In the genomic region with DNA sequence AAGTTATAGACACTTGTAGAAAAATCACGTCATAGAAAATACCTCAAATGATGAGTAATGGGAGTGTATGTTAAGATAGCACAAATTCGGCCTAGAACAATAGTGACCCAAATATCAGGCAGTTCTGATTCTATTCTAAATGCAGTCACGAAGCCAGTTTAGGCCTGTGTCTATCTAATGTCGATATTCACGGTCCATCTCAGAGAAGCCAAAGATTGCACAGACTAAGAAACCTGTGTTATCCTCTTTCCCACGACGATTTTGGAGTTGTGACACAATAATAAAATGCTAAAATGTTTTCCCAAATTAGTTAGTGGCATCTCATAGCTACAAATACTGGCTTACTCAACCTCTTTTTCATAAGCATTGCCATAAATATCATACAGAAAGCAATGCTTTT, we compare ENCODE assay signal across 19 cellular contexts. TPM values are rescaled to one million over a fixed set of nuclear protein-coding genes. Genes with fewer than 3 reads are reported as not detected.
DNase-seq lines count a peak whose midpoint lies in the region; ATAC-seq, FAIRE-seq and TF ChIP-seq lines count a peak whose summit lies in the region.
"Had no signal": no experiment of that assay in that cellular context is flagged by ENCODE, and none has a peak within 500 bp of the region (broad histone marks: within the 10 kb centered on the region; RNA-seq: fewer than 3 reads in every experiment).

No MANE protein-coding gene starts in this region.

- peak overlapping the region; percentile 22 for H3K4me3 Mint-ChIP-seq in T-helper 2 cell treated with Interferon-gamma antibody and Interleukin-4, amounts not matched to agents 5 μg/mL and 100 μg/mL, for 36 hours
- H3K4me3 Mint-ChIP-seq: nephron had no signal

- peak; percentile 76 for FAIRE-seq in GM19239 (lab: Jason Lieb, UNC)

- peaks cover 10% of the 10 kb centered on the region for H3K36me3 Mint-ChIP-seq in T-helper 2 cell treated with Interferon-gamma antibody and Interleukin-4, amounts not matched to agents 5 μg/mL and 100 μg/mL, for 36 hours (ENCODE audit: low read depth)
- H3K36me3 Mint-ChIP-seq in activated naive CD4-positive, alpha-beta T cell treated with anti-CD3 and anti-CD28 coated beads, Interleukin-2, amount 50 U/mL, for 72 hours = peaks cover 13 to 40% of the 10 kb centered on the region in 2 donors

- H3K9me3 Mint-ChIP-seq in T-helper 2 cell treated with Interferon-gamma antibody and Interleukin-4, amounts not matched to agents 5 μg/mL and 100 μg/mL, for 36 hours = no peaks in the 10 kb centered on the region
- H3K9me3 Mint-ChIP-seq in activated naive CD4-positive, alpha-beta T cell treated with anti-CD3 and anti-CD28 coated beads, Interleukin-2, amount 50 U/mL, for 72 hours = peaks cover 0 to 6% of the 10 kb centered on the region in 2 donors
- H3K9me3 Mint-ChIP-seq: nephron had no signal

- TF ChIP-seq CTCF in foreskin fibroblast (IDR thresholded peaks at IDR 0.05; ENCODE audit: low read depth, low read length) = no peak

- peak overlapping the region; percentile 19 for H3K27ac Mint-ChIP-seq in T-helper 2 cell treated with Interferon-gamma antibody and Interleukin-4, amounts not matched to agents 5 μg/mL and 100 μg/mL, for 36 hours
- H3K27ac Mint-ChIP-seq in activated naive CD4-positive, alpha-beta T cell treated with anti-CD3 and anti-CD28 coated beads, Interleukin-2, amount 50 U/mL, for 72 hours = peak overlapping the region; percentile 33 to 96
- H3K27ac Mint-ChIP-seq: nephron had no signal

- H3K27me3 Mint-ChIP-seq in T-helper 2 cell treated with Interferon-gamma antibody and Interleukin-4, amounts not matched to agents 5 μg/mL and 100 μg/mL, for 36 hours (ENCODE audit: low read depth) = no peaks in the 10 kb centered on the region

- no peak for DNase-seq in T-helper 2 cell treated with Interferon-gamma antibody and Interleukin-4, amounts not matched to agents 5 μg/mL and 100 μg/mL, for 36 hours (ENCODE audit: low spot score)
- DNase-seq in T-helper 2 cell (no peak), GM19239 (ENCODE audit: insufficient read length, low spot score) (no peak), midbrain (lab: John Stamatoyannopoulos, UW) (peak; percentile 23), NCI-H1105 (lab: John Stamatoyannopoulos, UW) (no peak), foreskin fibroblast (no peak), kidney glomerular epithelial cell (lab: John Stamatoyannopoulos, UW) (no peak)
- no peak for DNase-seq in activated naive CD4-positive, alpha-beta T cell treated with anti-CD3 and anti-CD28 coated beads, Interleukin-2, amount 50 U/mL, for 72 hours (ENCODE audit: low spot score in 2 of 2)
- DNase-seq: 8988T; adrenal gland; central memory CD4-positive, alpha-beta T cell; gastrocnemius medialis; lower lobe of right lung; NCI-H2107; NCI-H526; PC-3; stimulated activated naive CD4-positive, alpha-beta T cell had no signal

- H3K4me3 ChIP-seq in foreskin fibroblast (ENCODE audit: low read depth in 1 of 2, low read length in 2 of 2) = no peak overlapping the region
- H3K4me3 ChIP-seq: adrenal gland, gastrocnemius medialis, lower lobe of right lung, prostate gland had no signal

- ATAC-seq in activated naive CD4-positive, alpha-beta T cell treated with anti-CD3 and anti-CD28 coated beads, Interleukin-2, amount 50 U/mL, for 72 hours = no peak
- ATAC-seq: gastrocnemius medialis, lower lobe of right lung, PC-3 had no signal

- H3K4me1 Mint-ChIP-seq in T-helper 2 cell treated with Interferon-gamma antibody and Interleukin-4, amounts not matched to agents 5 μg/mL and 100 μg/mL, for 36 hours (ENCODE audit: low read depth) = peaks cover 52% of the 10 kb centered on the region

RNA-seq across cellular contexts. Expression of a gene that starts 4.0 kb away (rescaled TPM):
- total RNA-seq in activated naive CD4-positive, alpha-beta T cell treated with anti-CD3 and anti-CD28 coated beads, Interleukin-2, amount 50 U/mL, for 72 hours = 10 to 100 TPM; 23.8 to 33.1 TPM
